Comparison of ENCODE assay signal across 12 cellular contexts in the genomic region with DNA sequence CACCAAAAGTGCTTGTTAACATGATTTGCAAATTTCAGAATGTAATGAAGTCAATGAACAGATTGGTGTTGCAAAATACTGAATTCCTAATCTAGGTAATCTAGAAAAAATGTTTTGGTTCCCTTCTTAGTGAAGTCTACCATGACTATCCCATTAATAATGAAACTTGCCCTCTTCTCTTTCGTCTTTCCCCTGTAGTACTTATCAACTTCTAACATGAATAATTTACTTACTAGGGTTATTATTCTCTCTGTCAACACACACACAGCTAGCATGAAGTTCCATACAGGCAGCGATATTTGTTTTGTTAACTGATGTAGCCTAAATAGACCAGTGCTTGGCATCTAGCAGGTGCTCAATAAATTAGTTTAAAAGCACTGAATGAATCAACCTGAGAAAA.
DNase-seq lines count a peak whose midpoint lies in the region; ATAC-seq lines count a peak whose summit lies in the region.
"Had no signal": no experiment of that assay in that cellular context is flagged by ENCODE, and none has a peak within 500 bp of the region (broad histone marks: within the 10 kb centered on the region; RNA-seq: fewer than 3 reads in every experiment).

No MANE protein-coding gene starts in this region.

- H3K9me3 Mint-ChIP-seq in central memory CD8-positive, alpha-beta T cell: no peaks in the 10 kb centered on the region
- peaks cover 14% of the 10 kb centered on the region for H3K9me3 Mint-ChIP-seq in activated CD4-positive, alpha-beta memory T cell treated with anti-CD3 and anti-CD28 coated beads for 36 hours

- ATAC-seq in GM18868 (IDR thresholded peaks at IDR 0.05; ENCODE audit: unreplicated experiment) (peak; percentile 97), GM21381 (IDR thresholded peaks at IDR 0.05; ENCODE audit: unreplicated experiment) (peak; percentile 93), HG03060 (IDR thresholded peaks at IDR 0.05; ENCODE audit: low read depth, unreplicated experiment) (peak; percentile 86)
- ATAC-seq in central memory CD8-positive, alpha-beta T cell (replicated peaks; ENCODE audit: extremely low read depth, poor library complexity, severe bottlenecking): no peak

- peaks cover 69% of the 10 kb centered on the region for H3K4me1 Mint-ChIP-seq in central memory CD8-positive, alpha-beta T cell
- peaks cover 56% of the 10 kb centered on the region for H3K4me1 Mint-ChIP-seq in activated CD4-positive, alpha-beta memory T cell treated with anti-CD3 and anti-CD28 coated beads for 36 hours (ENCODE audit: low read depth)

- CTCF ChIA-PET in activated CD4-positive, alpha-beta memory T cell treated with anti-CD3 and anti-CD28 coated beads for 36 hours (lab: Charles Lee): no interaction called here

- no peak for DNase-seq in central memory CD8-positive, alpha-beta T cell (ENCODE audit: low spot score in 2 of 2)
- DNase-seq in NCI-H2196 treated with DMSO at 0.1 percent for 48 hours (lab: John Stamatoyannopoulos, UW; ENCODE audit: unreplicated experiment): no peak
- no peak for DNase-seq in activated CD4-positive, alpha-beta memory T cell treated with anti-CD3 and anti-CD28 coated beads for 36 hours
- no peak for DNase-seq in EL
- DNase-seq: central memory CD4-positive, alpha-beta T cell; DMS 273 treated with DMSO at 0.1 percent for 48 hours; NCI-H82; stomach had no signal

- intact Hi-C loops in activated CD4-positive, alpha-beta memory T cell treated with anti-CD3 and anti-CD28 coated beads for 36 hours (cut with micrococcal nuclease): no loop called here

- H3K27me3 Mint-ChIP-seq in central memory CD8-positive, alpha-beta T cell: no peaks in the 10 kb centered on the region
- no peaks in the 10 kb centered on the region for H3K27me3 Mint-ChIP-seq in activated CD4-positive, alpha-beta memory T cell treated with anti-CD3 and anti-CD28 coated beads for 36 hours

- H3K36me3 Mint-ChIP-seq in central memory CD8-positive, alpha-beta T cell (ENCODE audit: insufficient read depth): peaks cover 4% of the 10 kb centered on the region
- H3K36me3 Mint-ChIP-seq in activated CD4-positive, alpha-beta memory T cell treated with anti-CD3 and anti-CD28 coated beads for 36 hours: peaks cover 7% of the 10 kb centered on the region

- POLR2A ChIA-PET in activated CD4-positive, alpha-beta memory T cell treated with anti-CD3 and anti-CD28 coated beads for 36 hours (lab: Charles Lee): no interaction called here

- peak overlapping the region; percentile 61 for H3K27ac Mint-ChIP-seq in central memory CD8-positive, alpha-beta T cell (ENCODE audit: low read depth)
- H3K27ac Mint-ChIP-seq in activated CD4-positive, alpha-beta memory T cell treated with anti-CD3 and anti-CD28 coated beads for 36 hours: no peak overlapping the region
- H3K27ac Mint-ChIP-seq: nephron had no signal

- no peak overlapping the region for H3K4me3 Mint-ChIP-seq in central memory CD8-positive, alpha-beta T cell
- no peak overlapping the region for H3K4me3 Mint-ChIP-seq in activated CD4-positive, alpha-beta memory T cell treated with anti-CD3 and anti-CD28 coated beads for 36 hours
- H3K4me3 Mint-ChIP-seq: nephron had no signal
